ENCODE assay signal across 11 cellular contexts in genomic region chr12:132494294-132495164, GRCh38. TPM values are rescaled to one million over a fixed set of nuclear protein-coding genes. Genes with fewer than 3 reads are reported as not detected.
A peak's percentile ranks its signal among the peaks of the same experiment; 100 is the strongest.
DNase-seq lines count a peak whose midpoint lies in the region; ATAC-seq and TF ChIP-seq lines count a peak whose summit lies in the region.
"Had no signal": no experiment of that assay in that cellular context is flagged by ENCODE, and none has a peak within 500 bp of the region (broad histone marks: within the 10 kb centered on the region; RNA-seq: fewer than 3 reads in every experiment).

No MANE protein-coding gene starts in this region.

- no peaks in the 10 kb centered on the region for H3K27me3 ChIP-seq in WERI-Rb-1 (ENCODE audit: insufficient read depth, low read depth, severe bottlenecking)

- no peaks in the 10 kb centered on the region for H3K27me3 Mint-ChIP-seq in activated naive CD4-positive, alpha-beta T cell treated with anti-CD3 and anti-CD28 coated beads for 36 hours (ENCODE audit: low read depth)
- no peaks in the 10 kb centered on the region for H3K27me3 Mint-ChIP-seq in T-cell

- no peak for ATAC-seq in activated naive CD4-positive, alpha-beta T cell treated with anti-CD3 and anti-CD28 coated beads, Interleukin-2, amount 50 U/mL, for 72 hours
- ATAC-seq in T-cell (replicated peaks in 1 of 4) = no peak
- peak; percentile 51 for ATAC-seq in left lobe of liver
- no peak for ATAC-seq in GM21576 (IDR thresholded peaks at IDR 0.05; ENCODE audit: unreplicated experiment)
- ATAC-seq: Panc1 had no signal

- no peak overlapping the region for H3K4me3 ChIP-seq in WERI-Rb-1 (ENCODE audit: low read depth, low read length)

- intact Hi-C loops in activated naive CD4-positive, alpha-beta T cell treated with anti-CD3 and anti-CD28 coated beads for 36 hours (cut with micrococcal nuclease) = loop anchor here (5.0 kb wide), 1 partner anchor 167 kb away; the partner anchor contains the start of gene GALNT9

- no peak overlapping the region for H3K4me3 Mint-ChIP-seq in activated naive CD4-positive, alpha-beta T cell treated with anti-CD3 and anti-CD28 coated beads for 36 hours
- H3K4me3 Mint-ChIP-seq in T-cell = peak overlapping the region in 2 of 3 donors; percentile 45 to 94

- peak overlapping the region; percentile 44 to 68 for H3K27ac Mint-ChIP-seq in activated naive CD4-positive, alpha-beta T cell treated with anti-CD3 and anti-CD28 coated beads, Interleukin-2, amount 50 U/mL, for 72 hours
- H3K27ac Mint-ChIP-seq in activated naive CD4-positive, alpha-beta T cell treated with anti-CD3 and anti-CD28 coated beads for 36 hours = no peak overlapping the region
- H3K27ac Mint-ChIP-seq in T-cell = peak overlapping the region in 1 of 2 donors; percentile 58

- no peaks in the 10 kb centered on the region for H3K9me3 ChIP-seq in WERI-Rb-1 (ENCODE audit: severe bottlenecking)

- CTCF ChIA-PET in activated naive CD4-positive, alpha-beta T cell treated with anti-CD3 and anti-CD28 coated beads for 36 hours (lab: Charles Lee) = interaction anchor here (0.8 kb wide), 1 partner anchor 29 kb away, joined by 3 read pairs; no protein-coding TSS in a partner anchor
- CTCF ChIA-PET in T-cell (lab: Charles Lee) = no interaction called here

- TF ChIP-seq CTCF in WERI-Rb-1 (IDR thresholded peaks at IDR 0.05; ENCODE audit: low read depth, low read length) = no peak

- no peak for DNase-seq in activated naive CD4-positive, alpha-beta T cell treated with anti-CD3 and anti-CD28 coated beads, Interleukin-2, amount 50 U/mL, for 72 hours (ENCODE audit: low spot score in 2 of 2)
- DNase-seq in activated naive CD4-positive, alpha-beta T cell treated with anti-CD3 and anti-CD28 coated beads for 36 hours = no peak
- DNase-seq in T-cell (no peak), left lobe of liver (ENCODE audit: low spot score) (peak; percentile 78), substantia nigra (lab: John Stamatoyannopoulos, UW) (peak in 18 of 49 donors; percentile 24 to 86 (median 45)), NCI-H1417 (lab: John Stamatoyannopoulos, UW) (no peak), WERI-Rb-1 (no peak)
- DNase-seq: activated gamma-delta T cell, kidney glomerular epithelial cell had no signal

- H3K36me3 Mint-ChIP-seq in activated naive CD4-positive, alpha-beta T cell treated with anti-CD3 and anti-CD28 coated beads, Interleukin-2, amount 50 U/mL, for 72 hours = peaks cover 0 to 6% of the 10 kb centered on the region in 2 donors
- no peaks in the 10 kb centered on the region for H3K36me3 Mint-ChIP-seq in activated naive CD4-positive, alpha-beta T cell treated with anti-CD3 and anti-CD28 coated beads for 36 hours (ENCODE audit: low read depth)
- H3K36me3 Mint-ChIP-seq in T-cell = peaks cover 3% of the 10 kb centered on the region

- H3K4me1 Mint-ChIP-seq in activated naive CD4-positive, alpha-beta T cell treated with anti-CD3 and anti-CD28 coated beads for 36 hours (ENCODE audit: low read depth) = peaks cover 65% of the 10 kb centered on the region
- H3K4me1 Mint-ChIP-seq in T-cell = peaks cover 54 to 69% (median 67%) of the 10 kb centered on the region in 3 donors

- peaks cover 29% of the 10 kb centered on the region for H3K36me3 ChIP-seq in WERI-Rb-1

- H3K27ac ChIP-seq in substantia nigra (ENCODE audit: low read depth, low read length, poor library complexity, severe bottlenecking) (peak overlapping the region; percentile 35), WERI-Rb-1 (no peak overlapping the region)

- POLR2A ChIA-PET in T-cell (lab: Charles Lee) = no interaction called here

- H3K9me3 Mint-ChIP-seq in activated naive CD4-positive, alpha-beta T cell treated with anti-CD3 and anti-CD28 coated beads, Interleukin-2, amount 50 U/mL, for 72 hours = no peaks in the 10 kb centered on the region
- no peaks in the 10 kb centered on the region for H3K9me3 Mint-ChIP-seq in activated naive CD4-positive, alpha-beta T cell treated with anti-CD3 and anti-CD28 coated beads for 36 hours
- H3K9me3 Mint-ChIP-seq in T-cell = no peaks in the 10 kb centered on the region

RNA-seq across cellular contexts. Expression of gene FBRSL1, which starts 4.6 kb away (rescaled TPM):
- 10 to 100 TPM; 30.8 to 37.8 TPM for total RNA-seq in activated naive CD4-positive, alpha-beta T cell treated with anti-CD3 and anti-CD28 coated beads, Interleukin-2, amount 50 U/mL, for 72 hours
- total RNA-seq in activated naive CD4-positive, alpha-beta T cell treated with anti-CD3 and anti-CD28 coated beads for 36 hours = 10 to 100 TPM; 35.1 to 36.3 TPM
- total RNA-seq in T-cell (100 to 1,000 TPM in 2 of 5 donors, 10 to 100 TPM in 3; 82.1 to 114 (median 99.3) TPM), left lobe of liver (44.9 TPM)
